In genomic region chr1:203273869-203274602, GRCh38 we compare ENCODE assay signal across 8 cellular contexts. TPM values are rescaled to one million over a fixed set of nuclear protein-coding genes. Genes with fewer than 3 reads are reported as not detected.
DNase-seq lines count a peak whose midpoint lies in the region; ATAC-seq and TF ChIP-seq lines count a peak whose summit lies in the region.

No MANE protein-coding gene starts in this region.

- CTCF ChIA-PET in HEK293 (lab: Yijun Ruan, JAX) = interaction anchor here (0.6 to 2.1 kb wide), 11 partner anchors 36 to 714 kb away, joined by 3 to 21 read pairs (median 4); no protein-coding TSS in a partner anchor

- no peaks in the 10 kb centered on the region for H3K9me3 Mint-ChIP-seq in activated T-helper 2 cell treated with anti-CD3 and anti-CD28 coated beads, Interferon-gamma antibody, Interleukin-2, Interleukin-4, amounts not matched to agents 10 μg/mL and 5 μg/mL and 100 μg/mL, durations not matched to agents 14 hours and 24 hours and 36 hours

- DNase-seq in C1 segment of cervical spinal cord (lab: John Stamatoyannopoulos, UW) (peak in 11 of 14 donors; percentile 42 to 83 (median 56)), lung (ENCODE audit: low spot score) (peak; percentile 61), upper lobe of right lung (peak; percentile 80), foreskin melanocyte (no peak)
- no peak for DNase-seq in activated T-helper 2 cell treated with anti-CD3 and anti-CD28 coated beads, Interferon-gamma antibody, Interleukin-2, Interleukin-4, amounts not matched to agents 10 μg/mL and 5 μg/mL and 100 μg/mL, durations not matched to agents 14 hours and 24 hours and 36 hours (ENCODE audit: low spot score)
- DNase-seq in stimulated activated CD4-positive, alpha-beta T cell treated with anti-CD3 and anti-CD28 coated beads, Interleukin-4, amount 100 ng/mL, for 24 hours = no peak

- H3K36me3 ChIP-seq in HEK293 (ENCODE audit: control insufficient read depth in 2 of 2, insufficient read depth in 1 of 2, low read length in 2 of 2) (no peaks in the 10 kb centered on the region), lung (ENCODE audit: control insufficient read depth in 2 of 2, insufficient read depth in 2 of 2, low read length in 2 of 2) (no peaks in the 10 kb centered on the region), upper lobe of right lung (no peaks in the 10 kb centered on the region)

- H3K27me3 Mint-ChIP-seq in activated T-helper 2 cell treated with anti-CD3 and anti-CD28 coated beads, Interferon-gamma antibody, Interleukin-2, Interleukin-4, amounts not matched to agents 10 μg/mL and 5 μg/mL and 100 μg/mL, durations not matched to agents 14 hours and 24 hours and 36 hours (ENCODE audit: low read depth) = no peaks in the 10 kb centered on the region

- TF ChIP-seq CTCF in HEK293 (tag by site-specific recombination; IDR thresholded peaks at IDR 0.05) = no peak
- TF ChIP-seq CTCF in lung (IDR thresholded peaks at IDR 0.05; ENCODE audit: control extremely low read depth, extremely low read depth) = no peak
- TF ChIP-seq CTCF in upper lobe of right lung (IDR thresholded peaks at IDR 0.05) = no peak

- peak overlapping the region; percentile 50 for H3K4me3 Mint-ChIP-seq in activated T-helper 2 cell treated with anti-CD3 and anti-CD28 coated beads, Interferon-gamma antibody, Interleukin-2, Interleukin-4, amounts not matched to agents 10 μg/mL and 5 μg/mL and 100 μg/mL, durations not matched to agents 14 hours and 24 hours and 36 hours (ENCODE audit: low read depth)

- H3K27me3 ChIP-seq in lung (ENCODE audit: control insufficient read depth, insufficient read depth) = no peaks in the 10 kb centered on the region
- no peaks in the 10 kb centered on the region for H3K27me3 ChIP-seq in upper lobe of right lung

- intact Hi-C loops in activated T-helper 2 cell treated with anti-CD3 and anti-CD28 coated beads, Interferon-gamma antibody, Interleukin-2, Interleukin-4, amounts not matched to agents 10 μg/mL and 5 μg/mL and 100 μg/mL, durations not matched to agents 14 hours and 24 hours and 36 hours (cut with micrococcal nuclease) = loop anchor here (1.0 kb wide), 4 partner anchors 13 to 64 kb away; no protein-coding TSS in a partner anchor
- intact Hi-C loops in upper lobe of right lung (cut with DNase I) = loop anchor here (5.0 to 10.0 kb wide), 3 partner anchors 33 to 211 kb away; partner anchors contain the start of gene BTG2

- no peaks in the 10 kb centered on the region for H3K36me3 Mint-ChIP-seq in activated T-helper 2 cell treated with anti-CD3 and anti-CD28 coated beads, Interferon-gamma antibody, Interleukin-2, Interleukin-4, amounts not matched to agents 10 μg/mL and 5 μg/mL and 100 μg/mL, durations not matched to agents 14 hours and 24 hours and 36 hours (ENCODE audit: low read depth)

- H3K27ac ChIP-seq in HEK293 (ENCODE audit: extremely low read depth, low read depth, low read length) (no peak overlapping the region), lung (ENCODE audit: low read depth in 1 of 2, low read length in 1 of 2) (peak overlapping the region in 1 of 2 donors; percentile 44), upper lobe of right lung (peak overlapping the region; percentile 39)

- POLR2A ChIA-PET in HEK293 (lab: Yijun Ruan, JAX) = no interaction called here

- 52 to 77% methylated on average over 12 of the region's 12 CpGs for WGBS in lung, 2 donors

- peaks cover 64% of the 10 kb centered on the region for H3K4me1 Mint-ChIP-seq in activated T-helper 2 cell treated with anti-CD3 and anti-CD28 coated beads, Interferon-gamma antibody, Interleukin-2, Interleukin-4, amounts not matched to agents 10 μg/mL and 5 μg/mL and 100 μg/mL, durations not matched to agents 14 hours and 24 hours and 36 hours (ENCODE audit: low read depth)

- H3K9me3 ChIP-seq in HEK293 (ENCODE audit: control insufficient read depth, insufficient read depth, low read depth, low read length) = no peaks in the 10 kb centered on the region
- H3K9me3 ChIP-seq in lung (ENCODE audit: control insufficient read depth in 2 of 2, insufficient read depth in 1 of 2, low read length in 1 of 2) = no peaks in the 10 kb centered on the region
- H3K9me3 ChIP-seq in upper lobe of right lung = no peaks in the 10 kb centered on the region

- ATAC-seq in lung (ENCODE audit: insufficient read depth, low FRiP score) = no peak
- peak; percentile 47 for ATAC-seq in upper lobe of right lung
- ATAC-seq in GM19467 (IDR thresholded peaks at IDR 0.05; ENCODE audit: unreplicated experiment) = no peak

- peaks cover 3% of the 10 kb centered on the region; the same call in 1 of the 2 replicates for H3K4me1 ChIP-seq in HEK293 (ENCODE audit: control insufficient read depth, insufficient read depth, low read length)
- peaks cover 3 to 12% of the 10 kb centered on the region in 2 donors for H3K4me1 ChIP-seq in lung (ENCODE audit: control insufficient read depth in 2 of 2, insufficient read depth in 2 of 2, low read length in 2 of 2)
- H3K4me1 ChIP-seq in upper lobe of right lung = peaks cover 51% of the 10 kb centered on the region

- H3K4me3 ChIP-seq in HEK293 (ENCODE audit: low read depth, low read length) (no peak overlapping the region), lung (no peak overlapping the region), upper lobe of right lung (peak overlapping the region; percentile 33)

- peak overlapping the region; percentile 69 for H3K27ac Mint-ChIP-seq in activated T-helper 2 cell treated with anti-CD3 and anti-CD28 coated beads, Interferon-gamma antibody, Interleukin-2, Interleukin-4, amounts not matched to agents 10 μg/mL and 5 μg/mL and 100 μg/mL, durations not matched to agents 14 hours and 24 hours and 36 hours

TF ChIP-seq in HEK293, 187 proteins besides CTCF, POLR2A, EP300 and RAD21:
- TF ChIP-seq ZBTB8A (tag by site-specific recombination; IDR thresholded peaks at IDR 0.05) = no peak
- TF ChIP-seq GLIS1 (tag by site-specific recombination; IDR thresholded peaks at IDR 0.05) = peak; percentile 60
- peak; percentile 64; the same call in 1 of the 2 replicates for TF ChIP-seq ZNF768 (tag by site-specific recombination; IDR thresholded peaks at IDR 0.05)
- no peak for TF ChIP-seq ZNF548 (tag by site-specific recombination; IDR thresholded peaks at IDR 0.05)
- TF ChIP-seq ZNF280C (tag by site-specific recombination; IDR thresholded peaks at IDR 0.05) = no peak
- TF ChIP-seq ZNF423 (tag by site-specific recombination; IDR thresholded peaks at IDR 0.05) = no peak
- no peak for TF ChIP-seq GLI4 (tag by site-specific recombination; IDR thresholded peaks at IDR 0.05)
- TF ChIP-seq MZF1 (tag by site-specific recombination; IDR thresholded peaks at IDR 0.05; ENCODE audit: borderline replicate concordance) = peak; percentile 69; the same call in 1 of the 2 replicates
TF ChIP-seq in HEK293: peak in this region for 3.

RNA-seq across cellular contexts. Expression of gene BTG2, which starts 31.3 kb away (rescaled TPM):
- 98.1 and 98.8 TPM in 2 replicates for total RNA-seq in activated T-helper 2 cell treated with anti-CD3 and anti-CD28 coated beads, Interferon-gamma antibody, Interleukin-2, Interleukin-4, amounts not matched to agents 10 μg/mL and 5 μg/mL and 100 μg/mL, durations not matched to agents 14 hours and 24 hours and 36 hours
- total RNA-seq in lung (100 to 1,000 TPM in 1 of 2 donors, 10 to 100 TPM in 1; 51.7 to 118 TPM), upper lobe of right lung (95.3 TPM)
- polyA plus RNA-seq in lung = 10 to 100 TPM; 29.1 to 95.4 TPM

RNA-seq across cellular contexts. Expression of gene CHIT1, which starts 44.6 kb away (rescaled TPM):
- total RNA-seq in activated T-helper 2 cell treated with anti-CD3 and anti-CD28 coated beads, Interferon-gamma antibody, Interleukin-2, Interleukin-4, amounts not matched to agents 10 μg/mL and 5 μg/mL and 100 μg/mL, durations not matched to agents 14 hours and 24 hours and 36 hours = 0.09 and 0.34 TPM in 2 replicates
- total RNA-seq in lung (1 to 10 TPM in 1 of 2 donors, under 1 TPM in 1; 0.89 to 1.6 TPM), upper lobe of right lung (751 TPM)
- 1 to 10 TPM; 2.3 to 4.9 TPM for polyA plus RNA-seq in lung

Comparison
In these comparisons a context has a peak if more than half of its experiments do, and no peak if none do; other contexts are left out.
1. DNase-seq: peak in C1 segment of cervical spinal cord (11 of 14), lung (single experiment) and upper lobe of right lung (single experiment); none in activated T-helper 2 cell treated with anti-CD3 and anti-CD28 coated beads, Interferon-gamma antibody, Interleukin-2, Interleukin-4, amounts not matched to agents 10 μg/mL and 5 μg/mL and 100 μg/mL, durations not matched to agents 14 hours and 24 hours and 36 hours (single experiment), foreskin melanocyte (single experiment) and stimulated activated CD4-positive, alpha-beta T cell treated with anti-CD3 and anti-CD28 coated beads, Interleukin-4, amount 100 ng/mL, for 24 hours (single experiment).
2. RNA of gene CHIT1, which starts 44.6 kb away (total RNA-seq): 751 TPM in upper lobe of right lung (single experiment); 0.89 to 1.6 TPM in lung and 0.09 to 0.34 TPM in activated T-helper 2 cell treated with anti-CD3 and anti-CD28 coated beads, Interferon-gamma antibody, Interleukin-2, Interleukin-4, amounts not matched to agents 10 μg/mL and 5 μg/mL and 100 μg/mL, durations not matched to agents 14 hours and 24 hours and 36 hours; every median in the first group is over 100 times any median in the second.